8 cellular contexts compared by ENCODE assay signal in the genomic region with DNA sequence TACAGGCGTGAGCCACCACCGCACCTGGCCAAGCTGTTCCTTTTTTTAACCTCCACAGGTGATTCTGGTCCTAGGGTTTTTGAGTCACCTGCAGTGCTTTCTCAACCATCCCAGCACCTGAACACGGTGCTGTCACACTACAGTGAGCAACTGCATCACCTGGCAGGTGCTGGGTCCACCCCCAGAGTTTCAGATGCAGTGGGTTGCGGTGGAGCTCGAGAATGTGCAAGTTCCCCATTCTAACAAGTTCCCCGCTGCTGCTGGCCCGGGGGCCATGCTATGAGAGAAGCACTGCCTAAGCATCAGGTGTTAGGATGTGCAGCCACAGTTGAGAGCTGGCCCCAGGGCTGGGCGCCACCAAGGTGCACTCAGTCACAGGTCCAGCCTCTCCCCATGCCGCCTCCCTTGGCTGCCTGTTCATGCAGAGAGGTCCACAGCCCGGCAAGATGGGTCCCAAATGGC. TPM values are rescaled to one million over a fixed set of nuclear protein-coding genes. Genes with fewer than 3 reads are reported as not detected.
DNase-seq lines count a peak whose midpoint lies in the region; ATAC-seq, FAIRE-seq and TF ChIP-seq lines count a peak whose summit lies in the region.

No MANE protein-coding gene starts in this region.

- peaks cover 6% of the 10 kb centered on the region for H3K27me3 Mint-ChIP-seq in H9 (ENCODE audit: low read depth)

- H3K4me1 ChIP-seq in kidney (ENCODE audit: control insufficient read depth in 1 of 2, insufficient read depth in 1 of 2, low read depth in 1 of 2, low read length in 2 of 2) (no peaks in the 10 kb centered on the region), H9 (ENCODE audit: insufficient read depth, low read length) (no peaks in the 10 kb centered on the region; the same call in 1 of the 2 replicates)

- H3T11ph ChIP-seq in H9 (ENCODE audit: low read length), result no peak overlapping the region

- no peak overlapping the region for H2BK12ac ChIP-seq in H9 (ENCODE audit: insufficient read length, low read depth, low read length)

- H4K20me1 ChIP-seq in H9 (ENCODE audit: control insufficient read depth, insufficient read depth, insufficient read length), result peaks cover 2% of the 10 kb centered on the region

- no peak overlapping the region for H3K14ac ChIP-seq in H9 (ENCODE audit: insufficient read depth, low read length)

- no peak overlapping the region for H4K5ac ChIP-seq in H9 (ENCODE audit: insufficient read length, low read depth, low read length)

- no peak overlapping the region for H2AFZ ChIP-seq in H9 (ENCODE audit: low read length)

- intact Hi-C loops in kidney (cut with DNase I), result loop anchor here (10.0 kb wide), 1 partner anchor 178 kb away; no protein-coding TSS in a partner anchor

- H4K8ac ChIP-seq in H9 (replicated peaks; ENCODE audit: insufficient read length, low read depth, low read length), result no peak overlapping the region

- no peaks in the 10 kb centered on the region for H3K23me2 ChIP-seq in H9 (ENCODE audit: insufficient read length, low read depth, low read length, poor library complexity, severe bottlenecking)

- no peak overlapping the region for H2BK15ac ChIP-seq in H9 (ENCODE audit: low read depth, low read length)

- H3K79me1 ChIP-seq in H9 (ENCODE audit: insufficient read depth, low read depth, low read length, poor library complexity, severe bottlenecking), result no peaks in the 10 kb centered on the region

- H3K27ac ChIP-seq in kidney (ENCODE audit: low read depth in 2 of 2, low read length in 2 of 2) (no peak overlapping the region), H9 (ENCODE audit: insufficient read length, low read depth, low read length) (no peak overlapping the region)

- H3K4me3 ChIP-seq in kidney (ENCODE audit: low read length in 2 of 2), result no peak overlapping the region

- ATAC-seq in GM18502 (IDR thresholded peaks at IDR 0.05; ENCODE audit: poor library complexity, unreplicated experiment), result peak; percentile 91
- ATAC-seq in GM19468 (IDR thresholded peaks at IDR 0.05; ENCODE audit: extremely low read depth, unreplicated experiment), result peak; percentile 82
- peak; percentile 90 for ATAC-seq in HG03139 (IDR thresholded peaks at IDR 0.05; ENCODE audit: unreplicated experiment)

- H2AK5ac ChIP-seq in H9 (ENCODE audit: insufficient read length, low read length), result no peak overlapping the region

- no peak for TF ChIP-seq CTCF in kidney (IDR thresholded peaks at IDR 0.05; ENCODE audit: borderline replicate concordance, extremely low read depth, insufficient read depth)
- TF ChIP-seq CTCF in H9 (conservative IDR thresholded peaks at IDR 0.05), result no peak

- H3K27ac Mint-ChIP-seq in H9, result no peak overlapping the region

- DNase-seq in kidney (peak; percentile 74), H9 (no peak), NCI-H345 (lab: John Stamatoyannopoulos, UW) (no peak), superior temporal gyrus (ENCODE audit: extremely low spot score) (no peak)
- no peak for DNase-seq in activated naive CD4-positive, alpha-beta T cell (lab: John Stamatoyannopoulos, UW)

- no peak overlapping the region for H2BK20ac ChIP-seq in H9 (ENCODE audit: low read depth, low read length, poor library complexity, severe bottlenecking)

- H2BK5ac ChIP-seq in H9 (ENCODE audit: insufficient read length, low read length), result no peak overlapping the region

- H3K9ac ChIP-seq in kidney (ENCODE audit: low read length in 2 of 2) (no peak overlapping the region), H9 (ENCODE audit: extremely low read depth, insufficient read length, low read length) (no peak overlapping the region)

- H3K79me2 ChIP-seq in H9 (ENCODE audit: insufficient read depth, low read length), result no peaks in the 10 kb centered on the region

- no peaks in the 10 kb centered on the region for H3K27me3 ChIP-seq in H9 (ENCODE audit: insufficient read depth, low read length)

- no peak for FAIRE-seq in kidney (lab: Jason Lieb, UNC)

- no peak overlapping the region for H3K18ac ChIP-seq in H9 (ENCODE audit: insufficient read length, low read depth, low read length)

- H3K9me3 Mint-ChIP-seq in H9, result no peaks in the 10 kb centered on the region

- no peak overlapping the region for H3K4ac ChIP-seq in H9 (ENCODE audit: low read depth, low read length)

- WGBS in H9 (ENCODE audit: extremely low coverage, insufficient read length, low lambda C conversion rate), result no CpG with 5 or more reads among the region's 10 CpGs

- no peak overlapping the region for H2BK120ac ChIP-seq in H9 (ENCODE audit: low read depth, low read length, poor library complexity, severe bottlenecking)

- H3K4me1 Mint-ChIP-seq in H9, result peaks cover 18 to 20% of the 10 kb centered on the region in 2 experiments

- no peaks in the 10 kb centered on the region for H3K36me3 Mint-ChIP-seq in H9 (ENCODE audit: insufficient read depth in 1 of 3, low read depth in 3 of 3)

- H4K91ac ChIP-seq in H9 (ENCODE audit: insufficient read length, low read depth, low read length), result no peak overlapping the region

- no peak overlapping the region for H3K4me3 Mint-ChIP-seq in H9

- H3K36me3 ChIP-seq in kidney (ENCODE audit: control insufficient read depth in 1 of 2, insufficient read depth in 2 of 2, low read length in 2 of 2), result no peaks in the 10 kb centered on the region

- no peak overlapping the region for H3K4me2 ChIP-seq in H9 (ENCODE audit: insufficient read depth, insufficient read length, low read length)

- no peak overlapping the region for H3K23ac ChIP-seq in H9 (ENCODE audit: insufficient read length, low read depth, low read length)

- H3K9me3 ChIP-seq in kidney (ENCODE audit: control insufficient read depth in 1 of 2, low read length in 2 of 2) (no peaks in the 10 kb centered on the region), H9 (ENCODE audit: control insufficient read depth, low read depth, low read length) (no peaks in the 10 kb centered on the region)

- H3K56ac ChIP-seq in H9 (ENCODE audit: insufficient read length, low read depth, low read length), result no peak overlapping the region

RNA-seq across cellular contexts. Expression of gene ISG20, which starts 18.0 kb away (rescaled TPM):
- total RNA-seq in kidney, result 25.5 TPM
- 7.3 TPM for polyA plus RNA-seq in kidney (ENCODE audit: insufficient read depth, low read depth, low replicate concordance)
- total RNA-seq in H9 (2021), result 4.4 and 7.4 TPM in 2 replicates

RNA-seq across cellular contexts. Expression of gene AEN, which starts 35.7 kb away (rescaled TPM):
- 17.4 TPM for total RNA-seq in kidney
- 6.2 TPM for polyA plus RNA-seq in kidney (ENCODE audit: insufficient read depth, low read depth, low replicate concordance)
- total RNA-seq in H9 (2021), result 132 and 136 TPM in 2 replicates
